ENCODE assay signal across 1 cellular context in genomic region chr14:34065222-34065621, GRCh38.
A peak's percentile ranks its signal among the peaks of the same experiment; 100 is the strongest.
TF ChIP-seq lines count a peak whose summit lies in the region.

No MANE protein-coding gene starts in this region.

TF ChIP-seq in K562, 482 proteins besides CTCF, POLR2A, EP300 and RAD21 (continued from another document):
- no peak for TF ChIP-seq ZNF395 (CRISPR knock-in tag; IDR thresholded peaks at IDR 0.05)
- TF ChIP-seq GMEB1 (CRISPR knock-in tag; IDR thresholded peaks at IDR 0.05) = no peak
- no peak for TF ChIP-seq HDAC6 (IDR thresholded peaks at IDR 0.05; ENCODE audit: low read depth, low read length)
- TF ChIP-seq TGIF2 (CRISPR knock-in tag; IDR thresholded peaks at IDR 0.05) = no peak
- peak; percentile 59 for TF ChIP-seq CBFA2T3 (IDR thresholded peaks at IDR 0.05)
- TF ChIP-seq SPI1 (IDR thresholded peaks at IDR 0.05; ENCODE audit: borderline replicate concordance, low read depth, low read length) = no peak
- peak; percentile 25; the same call in 1 of the 2 replicates for TF ChIP-seq CBFA2T2 (conservative IDR thresholded peaks at IDR 0.05)
- no peak for TF ChIP-seq YY1 (IDR thresholded peaks at IDR 0.05; ENCODE audit: borderline replicate concordance in 1 of 3, control insufficient read depth in 1 of 3, extremely low read depth in 1 of 3, insufficient read depth in 3 of 3, insufficient read length in 1 of 3, insufficient replicate concordance in 2 of 3, low read depth in 1 of 3, low read length in 2 of 3)
- peak; percentile 47 for TF ChIP-seq MEIS2 (IDR thresholded peaks at IDR 0.05; ENCODE audit: partially characterized antibody)
- TF ChIP-seq TCF3 (CRISPR knock-in tag; IDR thresholded peaks at IDR 0.05) = peak; percentile 34; the same call in 1 of the 2 replicates
- TF ChIP-seq ZNF445 (CRISPR knock-in tag; IDR thresholded peaks at IDR 0.05; ENCODE audit: low read depth) = no peak
- TF ChIP-seq, protein P1, sequence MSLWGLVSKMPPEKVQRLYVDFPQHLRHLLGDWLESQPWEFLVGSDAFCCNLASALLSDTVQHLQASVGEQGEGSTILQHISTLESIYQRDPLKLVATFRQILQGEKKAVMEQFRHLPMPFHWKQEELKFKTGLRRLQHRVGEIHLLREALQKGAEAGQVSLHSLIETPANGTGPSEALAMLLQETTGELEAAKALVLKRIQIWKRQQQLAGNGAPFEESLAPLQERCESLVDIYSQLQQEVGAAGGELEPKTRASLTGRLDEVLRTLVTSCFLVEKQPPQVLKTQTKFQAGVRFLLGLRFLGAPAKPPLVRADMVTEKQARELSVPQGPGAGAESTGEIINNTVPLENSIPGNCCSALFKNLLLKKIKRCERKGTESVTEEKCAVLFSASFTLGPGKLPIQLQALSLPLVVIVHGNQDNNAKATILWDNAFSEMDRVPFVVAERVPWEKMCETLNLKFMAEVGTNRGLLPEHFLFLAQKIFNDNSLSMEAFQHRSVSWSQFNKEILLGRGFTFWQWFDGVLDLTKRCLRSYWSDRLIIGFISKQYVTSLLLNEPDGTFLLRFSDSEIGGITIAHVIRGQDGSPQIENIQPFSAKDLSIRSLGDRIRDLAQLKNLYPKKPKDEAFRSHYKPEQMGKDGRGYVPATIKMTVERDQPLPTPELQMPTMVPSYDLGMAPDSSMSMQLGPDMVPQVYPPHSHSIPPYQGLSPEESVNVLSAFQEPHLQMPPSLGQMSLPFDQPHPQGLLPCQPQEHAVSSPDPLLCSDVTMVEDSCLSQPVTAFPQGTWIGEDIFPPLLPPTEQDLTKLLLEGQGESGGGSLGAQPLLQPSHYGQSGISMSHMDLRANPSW (CRISPR knock-in tag; IDR thresholded peaks at IDR 0.05) = no peak
